Comparison of ENCODE assay signal across 8 cellular contexts in the genomic region with DNA sequence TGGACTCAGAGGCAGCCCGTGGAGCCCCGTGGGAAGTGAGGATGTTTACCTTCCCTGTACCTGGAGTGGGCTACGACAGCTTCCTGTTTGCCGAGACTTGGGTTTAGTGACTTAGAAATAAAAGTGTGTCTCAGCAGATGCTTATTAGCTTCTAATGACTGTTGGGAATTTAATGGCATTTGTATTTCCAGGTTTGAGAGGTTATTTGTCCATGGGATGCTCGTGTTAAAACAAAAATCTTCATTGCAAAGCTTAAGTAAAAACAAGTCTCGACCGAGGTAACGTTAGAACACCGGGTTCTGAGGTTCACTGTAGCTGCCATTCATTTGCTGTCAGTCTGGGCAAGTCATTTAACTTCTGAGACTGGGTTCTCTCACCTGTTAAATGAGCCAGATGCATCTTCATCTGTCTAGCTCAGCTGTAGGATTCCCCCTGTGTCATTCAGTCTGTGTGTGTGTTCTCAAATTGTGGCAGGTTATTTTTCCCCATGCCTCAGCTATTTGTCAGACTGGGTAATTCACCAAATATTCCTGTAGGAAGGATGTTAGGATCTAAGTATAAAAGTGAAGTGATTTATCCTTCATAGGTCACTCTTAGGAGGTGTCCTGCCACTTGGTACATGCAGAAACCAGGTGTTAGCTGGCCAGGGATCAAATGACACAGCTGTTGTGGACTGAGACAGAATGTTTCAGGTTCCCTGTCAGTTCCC. TPM values are rescaled to one million over a fixed set of nuclear protein-coding genes. Genes with fewer than 3 reads are reported as not detected.
DNase-seq lines count a peak whose midpoint lies in the region; ATAC-seq, FAIRE-seq and TF ChIP-seq lines count a peak whose summit lies in the region.

No MANE protein-coding gene starts in this region.

- peaks cover 11 to 40% (median 23%) of the 10 kb centered on the region in 6 donors for H3K4me1 ChIP-seq in spleen

- WGBS in spleen, 5 donors: 2 to 5% (median 2%) methylated on average over 8 to 9 of the region's 9 CpGs

- no peak for TF ChIP-seq CTCF in spleen (IDR thresholded peaks at IDR 0.05 in 8 of 11, conservative IDR thresholded peaks at IDR 0.05 in 3 of 11)

- H3K9me3 ChIP-seq in spleen: no peaks in the 10 kb centered on the region

- H3K4me3 ChIP-seq in iPS-11a (ENCODE audit: low read depth, low read length) (peak overlapping the region; percentile 97), spleen (peak overlapping the region; percentile 64 to 97 (median 80))

- H3K36me3 Mint-ChIP-seq in activated CD8-positive, alpha-beta T cell treated with anti-CD3 and anti-CD28 coated beads, Interleukin-2, amount 10 ng/mL, durations not matched to agents 7 days and 5 days (ENCODE audit: low read depth): peaks cover 28% of the 10 kb centered on the region

- TF ChIP-seq POLR2A in spleen (IDR thresholded peaks at IDR 0.05): no peak

- peak; percentile 27 for ATAC-seq in HG03025 (IDR thresholded peaks at IDR 0.05; ENCODE audit: low FRiP score, unreplicated experiment)
- no peak for ATAC-seq in activated CD8-positive, alpha-beta T cell treated with anti-CD3 and anti-CD28 coated beads, Interleukin-2, amount 10 ng/mL, durations not matched to agents 7 days and 5 days
- no peak for ATAC-seq in HG02840 (IDR thresholded peaks at IDR 0.05; ENCODE audit: low FRiP score, unreplicated experiment)

- no peak for FAIRE-seq in frontal cortex (lab: Jason Lieb, UNC)

- intact Hi-C loops in spleen (cut with DNase I; ENCODE audit: low total_unique reads): no loop called here

- peak overlapping the region; percentile 77 to 94 (median 86) for H3K27ac ChIP-seq in spleen

- peak overlapping the region; percentile 88 for H3K4me3 Mint-ChIP-seq in activated CD8-positive, alpha-beta T cell treated with anti-CD3 and anti-CD28 coated beads, Interleukin-2, amount 10 ng/mL, durations not matched to agents 7 days and 5 days

- CTCF ChIA-PET in activated CD8-positive, alpha-beta T cell treated with anti-CD3 and anti-CD28 coated beads, Interleukin-2, amount 10 ng/mL, durations not matched to agents 7 days and 5 days (lab: Charles Lee): interaction anchor here (0.8 to 2.5 kb wide), 12 partner anchors 11 to 119 kb away, joined by 3 to 25 read pairs (median 4); a partner anchor contains a TSS

- peaks cover 2 to 29% (median 22%) of the 10 kb centered on the region in 6 donors for H3K36me3 ChIP-seq in spleen

- H3K27ac Mint-ChIP-seq in activated CD8-positive, alpha-beta T cell treated with anti-CD3 and anti-CD28 coated beads, Interleukin-2, amount 10 ng/mL, durations not matched to agents 7 days and 5 days: peak overlapping the region; percentile 87

- POLR2A ChIA-PET in activated CD8-positive, alpha-beta T cell treated with anti-CD3 and anti-CD28 coated beads, Interleukin-2, amount 10 ng/mL, durations not matched to agents 7 days and 5 days (lab: Charles Lee): interaction anchor here (0.7 to 4.4 kb wide), 9 partner anchors 13 to 734 kb away, joined by 3 to 29 read pairs (median 3); a partner anchor contains a TSS

- H3K9me3 Mint-ChIP-seq in activated CD8-positive, alpha-beta T cell treated with anti-CD3 and anti-CD28 coated beads, Interleukin-2, amount 10 ng/mL, durations not matched to agents 7 days and 5 days (ENCODE audit: insufficient read depth): no peaks in the 10 kb centered on the region

- H3K4me1 Mint-ChIP-seq in activated CD8-positive, alpha-beta T cell treated with anti-CD3 and anti-CD28 coated beads, Interleukin-2, amount 10 ng/mL, durations not matched to agents 7 days and 5 days (ENCODE audit: low read depth): peaks cover 29% of the 10 kb centered on the region

- peak; percentile 16 for DNase-seq in NCI-H510A treated with DMSO at 0.1 percent for 48 hours (lab: John Stamatoyannopoulos, UW)
- no peak for DNase-seq in NCI-H510A (lab: John Stamatoyannopoulos, UW)
- no peak for DNase-seq in activated CD8-positive, alpha-beta T cell treated with anti-CD3 and anti-CD28 coated beads, Interleukin-2, amount 10 ng/mL, durations not matched to agents 7 days and 5 days
- DNase-seq in spleen: no peak
- DNase-seq in frontal cortex (ENCODE audit: low spot score in 2 of 2): no peak

- no peaks in the 10 kb centered on the region for H3K27me3 ChIP-seq in spleen (replicated peaks in 1 of 7)

- no peaks in the 10 kb centered on the region for H3K27me3 Mint-ChIP-seq in activated CD8-positive, alpha-beta T cell treated with anti-CD3 and anti-CD28 coated beads, Interleukin-2, amount 10 ng/mL, durations not matched to agents 7 days and 5 days (ENCODE audit: low read depth)

RNA-seq across cellular contexts. Expression of a gene that starts 0.8 kb away (rescaled TPM):
- total RNA-seq in activated CD8-positive, alpha-beta T cell treated with anti-CD3 and anti-CD28 coated beads, Interleukin-2, amount 10 ng/mL, durations not matched to agents 7 days and 5 days: 10 to 100 TPM; 45.8 to 46.2 TPM
- total RNA-seq in spleen: 10 to 100 TPM; 31.5 to 71.3 (median 47.9) TPM
- polyA plus RNA-seq in spleen: 10 to 100 TPM; 15.5 to 33.3 (median 19.5) TPM
- 115 TPM for total RNA-seq in frontal cortex

RNA-seq across cellular contexts. Expression of a gene that starts 22.6 kb away (rescaled TPM):
- total RNA-seq in activated CD8-positive, alpha-beta T cell treated with anti-CD3 and anti-CD28 coated beads, Interleukin-2, amount 10 ng/mL, durations not matched to agents 7 days and 5 days: 100 to 1,000 TPM; 103 to 114 TPM
- total RNA-seq in spleen: 100 to 1,000 TPM in 2 of 7 donors, 10 to 100 TPM in 5; 73.9 to 102 (median 87.7) TPM
- 10 to 100 TPM; 23.0 to 25.2 (median 23.0) TPM for polyA plus RNA-seq in spleen
- total RNA-seq in frontal cortex: 77.5 TPM

RNA-seq across cellular contexts. Expression of a gene that starts 54.9 kb away (rescaled TPM):
- 100 to 1,000 TPM; 102 to 106 TPM for total RNA-seq in activated CD8-positive, alpha-beta T cell treated with anti-CD3 and anti-CD28 coated beads, Interleukin-2, amount 10 ng/mL, durations not matched to agents 7 days and 5 days
- total RNA-seq in spleen: 10 to 100 TPM in 1 of 7 donors, 1 to 10 TPM in 6; 1.9 to 10.3 (median 6.8) TPM
- polyA plus RNA-seq in spleen: 1 to 10 TPM; 1.6 to 5.5 (median 2.9) TPM
- total RNA-seq in frontal cortex: 13.5 TPM
